Comparison of ENCODE assay signal across 10 cellular contexts in genomic region chr2:30565860-30566358, GRCh38.
DNase-seq lines count a peak whose midpoint lies in the region; ATAC-seq, FAIRE-seq and TF ChIP-seq lines count a peak whose summit lies in the region.
"Had no signal": no experiment of that assay in that cellular context is flagged by ENCODE, and none has a peak within 500 bp of the region (broad histone marks: within the 10 kb centered on the region; RNA-seq: fewer than 3 reads in every experiment).

No MANE protein-coding gene starts in this region.

- H3K9me3 Mint-ChIP-seq in activated CD4-positive, alpha-beta T cell treated with anti-CD3 and anti-CD28 coated beads, Interleukin-2, amount 10 ng/mL, durations not matched to agents 7 days and 5 days = no peaks in the 10 kb centered on the region
- H3K9me3 Mint-ChIP-seq in astrocyte (ENCODE audit: unreplicated experiment) (no peaks in the 10 kb centered on the region), osteocyte (ENCODE audit: unreplicated experiment) (no peaks in the 10 kb centered on the region)

- H2AFZ ChIP-seq in astrocyte (ENCODE audit: low read depth, low read length) (no peak overlapping the region), OCI-LY7 (ENCODE audit: low read length) (no peak overlapping the region)

- H3K9ac ChIP-seq in astrocyte (ENCODE audit: low read length) = no peak overlapping the region

- H3K27me3 ChIP-seq in astrocyte (ENCODE audit: insufficient read depth, low read length) = no peaks in the 10 kb centered on the region
- no peaks in the 10 kb centered on the region for H3K27me3 ChIP-seq in lung (ENCODE audit: control insufficient read depth, insufficient read depth)
- no peaks in the 10 kb centered on the region for H3K27me3 ChIP-seq in tibial artery

- DNase-seq in activated CD4-positive, alpha-beta T cell treated with anti-CD3 and anti-CD28 coated beads, Interleukin-2, amount 10 ng/mL, durations not matched to agents 7 days and 5 days = no peak
- no peak for DNase-seq in activated CD4-positive, alpha-beta T cell treated with anti-CD3 and anti-CD28 coated beads, Interleukin-2, amount 50 U/mL, for 1 hour
- DNase-seq in astrocyte (ENCODE audit: low read depth) (no peak), lung (ENCODE audit: low spot score) (no peak), tibial artery (peak in 1 of 2 donors; percentile 66), OCI-LY7 (ENCODE audit: low spot score) (no peak), osteocyte (ENCODE audit: extremely low spot score, unreplicated experiment) (no peak)
- DNase-seq: activated gamma-delta T cell, NCI-H524 had no signal

- H3K36me3 ChIP-seq in astrocyte (ENCODE audit: insufficient read depth, low read length) (peaks cover 6% of the 10 kb centered on the region), lung (ENCODE audit: control insufficient read depth in 2 of 2, insufficient read depth in 2 of 2, low read length in 2 of 2) (peaks cover 2 to 6% of the 10 kb centered on the region in 2 donors), tibial artery (no peaks in the 10 kb centered on the region), OCI-LY7 (ENCODE audit: insufficient read depth, low read length) (peaks cover 25% of the 10 kb centered on the region)

- 65 to 78% methylated on average over 5 of the region's 5 CpGs for WGBS in lung, 2 donors

- TF ChIP-seq CTCF in astrocyte (IDR thresholded peaks at IDR 0.05; ENCODE audit: insufficient read depth, low read depth, low read length) (no peak), lung (IDR thresholded peaks at IDR 0.05; ENCODE audit: control extremely low read depth, extremely low read depth) (no peak), tibial artery (IDR thresholded peaks at IDR 0.05) (no peak), OCI-LY7 (conservative IDR thresholded peaks at IDR 0.05; ENCODE audit: low read length) (no peak), osteocyte (IDR thresholded peaks at IDR 0.05) (no peak)

- peaks cover 25% of the 10 kb centered on the region for H3K36me3 Mint-ChIP-seq in activated CD4-positive, alpha-beta T cell treated with anti-CD3 and anti-CD28 coated beads, Interleukin-2, amount 10 ng/mL, durations not matched to agents 7 days and 5 days (ENCODE audit: low read depth)
- H3K36me3 Mint-ChIP-seq in astrocyte (ENCODE audit: low read depth, unreplicated experiment) (peaks cover 3% of the 10 kb centered on the region), osteocyte (ENCODE audit: unreplicated experiment) (peaks cover 5% of the 10 kb centered on the region)

- H3K27ac ChIP-seq in astrocyte (ENCODE audit: low read depth, low read length) (no peak overlapping the region), lung (ENCODE audit: low read depth in 1 of 2, low read length in 1 of 2) (peak overlapping the region; percentile 32 to 72), tibial artery (peak overlapping the region; percentile 78 to 81), OCI-LY7 (ENCODE audit: low read depth, low read length, poor library complexity, severe bottlenecking) (no peak overlapping the region)

- H3K27ac Mint-ChIP-seq in activated CD4-positive, alpha-beta T cell treated with anti-CD3 and anti-CD28 coated beads, Interleukin-2, amount 10 ng/mL, durations not matched to agents 7 days and 5 days = peak overlapping the region; percentile 57
- no peak overlapping the region for H3K27ac Mint-ChIP-seq in astrocyte (ENCODE audit: unreplicated experiment)
- no peak overlapping the region for H3K27ac Mint-ChIP-seq in osteocyte (ENCODE audit: unreplicated experiment)

- intact Hi-C loops in tibial artery (cut with DNase I; ENCODE audit: low total_unique reads) = no loop called here
- intact Hi-C loops in OCI-LY7 (cut with micrococcal nuclease; ENCODE audit: unreplicated experiment) = no loop called here

- FAIRE-seq in astrocyte (lab: Jason Lieb, UNC) = peak; percentile 37

- H4K20me1 ChIP-seq in astrocyte (ENCODE audit: insufficient read depth, low read length) (no peaks in the 10 kb centered on the region), OCI-LY7 (ENCODE audit: insufficient read depth, low read length) (peaks cover 5% of the 10 kb centered on the region; the same call in 1 of the 2 replicates)

- no peak overlapping the region for H3K4me2 ChIP-seq in astrocyte (ENCODE audit: low read length)
- H3K4me2 ChIP-seq in OCI-LY7 (ENCODE audit: low read length) = no peak overlapping the region

- H3K4me3 ChIP-seq in astrocyte (ENCODE audit: insufficient read depth, low read depth, low read length) (no peak overlapping the region), lung (no peak overlapping the region), tibial artery (peak overlapping the region; percentile 2 to 3), OCI-LY7 (ENCODE audit: low read depth, low read length, poor library complexity, severe bottlenecking) (no peak overlapping the region)

- BruUV-seq in OCI-LY7 (replicated peaks; lab: Mats Ljungman, UMichigan) = no TSS peak

- no peaks in the 10 kb centered on the region for H3K27me3 Mint-ChIP-seq in activated CD4-positive, alpha-beta T cell treated with anti-CD3 and anti-CD28 coated beads, Interleukin-2, amount 10 ng/mL, durations not matched to agents 7 days and 5 days
- H3K27me3 Mint-ChIP-seq in astrocyte (ENCODE audit: low read depth, unreplicated experiment) = no peaks in the 10 kb centered on the region
- H3K27me3 Mint-ChIP-seq in osteocyte (ENCODE audit: unreplicated experiment) = no peaks in the 10 kb centered on the region

- CTCF ChIA-PET in activated CD4-positive, alpha-beta T cell treated with anti-CD3 and anti-CD28 coated beads, Interleukin-2, amount 10 ng/mL, durations not matched to agents 7 days and 5 days (lab: Charles Lee) = interaction anchor here (0.6 kb wide), 1 partner anchor 225 kb away, joined by 3 read pairs; no protein-coding TSS in a partner anchor
- CTCF ChIA-PET in OCI-LY7 (lab: Charles Lee; ENCODE audit: unreplicated experiment) = no interaction called here

- H3K4me1 Mint-ChIP-seq in activated CD4-positive, alpha-beta T cell treated with anti-CD3 and anti-CD28 coated beads, Interleukin-2, amount 10 ng/mL, durations not matched to agents 7 days and 5 days = peaks cover 15% of the 10 kb centered on the region
- peaks cover 4% of the 10 kb centered on the region for H3K4me1 Mint-ChIP-seq in astrocyte (ENCODE audit: low read depth, unreplicated experiment)
- H3K4me1 Mint-ChIP-seq in osteocyte (ENCODE audit: unreplicated experiment) = peaks cover 5% of the 10 kb centered on the region

- H3K9me3 ChIP-seq in astrocyte (ENCODE audit: insufficient read depth, low read depth, low read length) = no peaks in the 10 kb centered on the region
- no peaks in the 10 kb centered on the region for H3K9me3 ChIP-seq in lung (ENCODE audit: control insufficient read depth in 2 of 2, insufficient read depth in 1 of 2, low read length in 1 of 2)
- H3K9me3 ChIP-seq in tibial artery = no peaks in the 10 kb centered on the region
- H3K9me3 ChIP-seq in OCI-LY7 (ENCODE audit: low read length) = no peaks in the 10 kb centered on the region

- no peaks in the 10 kb centered on the region for H3K9me2 ChIP-seq in OCI-LY7 (ENCODE audit: insufficient read depth, low read length)

- ATAC-seq in lung (ENCODE audit: insufficient read depth, low FRiP score) = no peak
- no peak for ATAC-seq in HG03469 (IDR thresholded peaks at IDR 0.05; ENCODE audit: unreplicated experiment)

- POLR2A ChIA-PET in activated CD4-positive, alpha-beta T cell treated with anti-CD3 and anti-CD28 coated beads, Interleukin-2, amount 10 ng/mL, durations not matched to agents 7 days and 5 days (lab: Charles Lee) = no interaction called here
- POLR2A ChIA-PET in OCI-LY7 (lab: Charles Lee) = no interaction called here

- H3K79me2 ChIP-seq in astrocyte (ENCODE audit: insufficient read depth, low read length) = no peaks in the 10 kb centered on the region
- H3K79me2 ChIP-seq in OCI-LY7 (ENCODE audit: insufficient read depth, low read depth, low read length) = no peaks in the 10 kb centered on the region

- H3K4me1 ChIP-seq in astrocyte (ENCODE audit: insufficient read depth, low read length) (no peaks in the 10 kb centered on the region), lung (ENCODE audit: control insufficient read depth in 2 of 2, insufficient read depth in 2 of 2, low read length in 2 of 2) (peaks cover 0 to 10% of the 10 kb centered on the region in 2 donors), tibial artery (peaks cover 0 to 29% (median 2%) of the 10 kb centered on the region in 4 donors), OCI-LY7 (ENCODE audit: insufficient read depth, low read length, poor library complexity, severe bottlenecking) (no peaks in the 10 kb centered on the region)

- peak overlapping the region; percentile 4 for H3K4me3 Mint-ChIP-seq in activated CD4-positive, alpha-beta T cell treated with anti-CD3 and anti-CD28 coated beads, Interleukin-2, amount 10 ng/mL, durations not matched to agents 7 days and 5 days
- H3K4me3 Mint-ChIP-seq in astrocyte (ENCODE audit: unreplicated experiment) (no peak overlapping the region), osteocyte (ENCODE audit: unreplicated experiment) (no peak overlapping the region)

Comparison
In these comparisons a context has a peak if more than half of its experiments do, and no peak if none do; other contexts are left out.
1. H3K27ac ChIP-seq: peak in lung (2 of 2) and tibial artery (2 of 2); none in astrocyte (single experiment) and OCI-LY7 (single experiment).
2. H3K4me3 ChIP-seq: peak in tibial artery (2 of 2); none in astrocyte (single experiment), lung (single experiment) and OCI-LY7 (single experiment).